Comparison of ENCODE assay signal across 20 cellular contexts in the genomic region with DNA sequence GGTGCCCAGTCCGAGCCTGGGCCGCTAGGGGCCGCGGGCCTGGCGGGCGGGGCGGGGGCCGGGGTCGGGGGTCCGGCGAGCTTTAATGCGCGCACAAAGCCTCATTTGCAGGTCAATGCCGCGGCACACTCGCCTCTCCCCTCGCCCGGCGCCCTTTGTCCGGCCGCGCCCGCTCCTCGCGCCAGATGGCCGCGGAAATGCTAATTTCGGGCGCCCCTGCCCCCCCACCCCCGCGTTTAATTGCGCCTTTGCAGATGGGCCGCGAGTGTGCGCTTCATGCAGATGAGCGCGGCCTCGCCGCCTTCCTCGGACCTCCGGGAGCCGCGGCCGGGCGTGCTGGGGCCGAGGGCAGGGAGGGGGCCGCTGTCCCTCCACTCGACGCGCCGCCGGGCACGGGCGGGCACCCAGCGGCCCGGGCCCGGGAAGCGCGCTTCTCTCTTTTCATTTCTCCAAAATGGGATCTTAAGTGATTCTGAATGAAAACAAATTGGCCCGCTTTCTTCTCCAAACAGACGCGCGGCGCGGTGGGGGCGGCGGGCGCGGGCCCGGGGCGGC. TPM values are rescaled to one million over a fixed set of nuclear protein-coding genes. Genes with fewer than 3 reads are reported as not detected.
A peak's percentile ranks its signal among the peaks of the same experiment; 100 is the strongest.
DNase-seq lines count a peak whose midpoint lies in the region; ATAC-seq, FAIRE-seq and TF ChIP-seq lines count a peak whose summit lies in the region.
"Had no signal": no experiment of that assay in that cellular context is flagged by ENCODE, and none has a peak within 500 bp of the region (broad histone marks: within the 10 kb centered on the region; RNA-seq: fewer than 3 reads in every experiment).

No MANE protein-coding gene starts in this region.

- no peaks in the 10 kb centered on the region for H3K9me1 ChIP-seq in endothelial cell of umbilical vein (replicated peaks; ENCODE audit: control insufficient read depth, extremely low read depth, insufficient read depth, low read length)

- TF ChIP-seq CTCF in endothelial cell of umbilical vein (IDR thresholded peaks at IDR 0.05; ENCODE audit: extremely low read depth in 1 of 2, insufficient read depth in 1 of 2, low read depth in 1 of 2, low read length in 2 of 2) (no peak), nephron progenitor cell (IDR thresholded peaks at IDR 0.05) (no peak), upper lobe of left lung (IDR thresholded peaks at IDR 0.05) (no peak), gastrocnemius medialis (IDR thresholded peaks at IDR 0.05 in 4 of 5, conservative IDR thresholded peaks at IDR 0.05 in 1 of 5) (no peak)

- no peak overlapping the region for H2AFZ ChIP-seq in endothelial cell of umbilical vein (ENCODE audit: low read depth, low read length)

- H3K4me3 ChIP-seq in endothelial cell of umbilical vein (replicated peaks in 1 of 3; ENCODE audit: insufficient read depth in 1 of 3, low read depth in 1 of 3, low read length in 3 of 3) (no peak overlapping the region), upper lobe of left lung (peak overlapping the region in 3 of 4 donors; percentile 25 to 35 (median 30)), gastrocnemius medialis (peak overlapping the region in 2 of 4 donors; percentile 36 to 39)

- dilution Hi-C loops in endothelial cell of umbilical vein (cut with MboI; ENCODE audit: extremely low pct_ligation_motif_present, low sequenced_read_pairs): no loop called here

- H3K36me3 ChIP-seq in endothelial cell of umbilical vein (ENCODE audit: control insufficient read depth in 2 of 2, extremely low read depth in 1 of 2, insufficient read depth in 2 of 2, low read length in 2 of 2): no peaks in the 10 kb centered on the region
- H3K36me3 ChIP-seq in upper lobe of left lung: no peaks in the 10 kb centered on the region
- no peaks in the 10 kb centered on the region for H3K36me3 ChIP-seq in gastrocnemius medialis

- no peak overlapping the region for H3K4me2 ChIP-seq in endothelial cell of umbilical vein (ENCODE audit: insufficient read depth, low read length)

- in situ Hi-C loops in gastrocnemius medialis (cut with MboI; ENCODE audit: low sequenced_read_pairs in 4 of 4): no loop called here

- POLR2A ChIA-PET in endothelial cell of umbilical vein (lab: Charles Lee): no interaction called here

- no peak overlapping the region for H3K27ac ChIP-seq in endothelial cell of umbilical vein (ENCODE audit: insufficient read depth, low read depth, low read length)
- peak overlapping the region in 1 of 4 donors; percentile 27 for H3K27ac ChIP-seq in upper lobe of left lung
- H3K27ac ChIP-seq in gastrocnemius medialis: no peak overlapping the region
- H3K27ac ChIP-seq: C4-2B had no signal

- H4K20me1 ChIP-seq in endothelial cell of umbilical vein (replicated peaks; ENCODE audit: control insufficient read depth, extremely low read depth, insufficient read depth, low read length): no peaks in the 10 kb centered on the region

- no peak overlapping the region for H3K27ac Mint-ChIP-seq in nephron progenitor cell
- H3K27ac Mint-ChIP-seq: dendritic cell treated with granulocyte-macrophage colony-stimulating factor and Interleukin-4, amounts not matched to agents 40 ng/mL and 50 ng/mL, for 4 days had no signal

- peaks cover 22% of the 10 kb centered on the region for H3K4me1 Mint-ChIP-seq in nephron progenitor cell

- no peaks in the 10 kb centered on the region for H3K36me3 Mint-ChIP-seq in nephron progenitor cell (ENCODE audit: low read depth)
- H3K36me3 Mint-ChIP-seq: naive thymus-derived CD8-positive, alpha-beta T cell had no signal

- no peak overlapping the region for H3K9ac ChIP-seq in endothelial cell of umbilical vein (replicated peaks; ENCODE audit: extremely low read depth, insufficient read depth, low read length)

- 0 to 1% methylated on average over 3 to 25 of the region's 71 CpGs for WGBS in upper lobe of left lung, 2 donors

- H3K27me3 ChIP-seq in endothelial cell of umbilical vein (ENCODE audit: control insufficient read depth in 2 of 2, insufficient read depth in 2 of 2, low read length in 2 of 2) (peaks cover 28 to 29% of the 10 kb centered on the region in 2 experiments), upper lobe of left lung (peaks cover 0 to 15% (median 6%) of the 10 kb centered on the region in 4 donors), gastrocnemius medialis (peaks cover 0 to 14% (median 13%) of the 10 kb centered on the region in 3 donors)

- no peaks in the 10 kb centered on the region for H3K79me2 ChIP-seq in endothelial cell of umbilical vein (ENCODE audit: control insufficient read depth, insufficient read depth, low read length)

- TF ChIP-seq POLR2A in endothelial cell of umbilical vein (IDR thresholded peaks at IDR 0.05; ENCODE audit: low read depth, low read length): no peak
- no peak for TF ChIP-seq POLR2A in upper lobe of left lung (IDR thresholded peaks at IDR 0.05)
- no peak for TF ChIP-seq POLR2A in gastrocnemius medialis (IDR thresholded peaks at IDR 0.05)

- no peak for ATAC-seq in upper lobe of left lung (ENCODE audit: low FRiP score in 2 of 2)
- no peak for ATAC-seq in gastrocnemius medialis
- ATAC-seq: naive thymus-derived CD8-positive, alpha-beta T cell had no signal

- H3K4me1 ChIP-seq in endothelial cell of umbilical vein (ENCODE audit: control insufficient read depth, extremely low read depth, insufficient read depth, low read length) (no peaks in the 10 kb centered on the region), upper lobe of left lung (peaks cover 10 to 19% (median 12%) of the 10 kb centered on the region in 4 donors), gastrocnemius medialis (peaks cover 0 to 4% of the 10 kb centered on the region in 2 donors)

- CTCF ChIA-PET in endothelial cell of umbilical vein (lab: Charles Lee): no interaction called here

- no TSS peak for BruUV-seq in endothelial cell of umbilical vein (replicated peaks; lab: Mats Ljungman, UMichigan)

- FAIRE-seq in endothelial cell of umbilical vein (lab: Jason Lieb, UNC): no peak
- FAIRE-seq: A204.1, H54 had no signal

- H3K27me3 Mint-ChIP-seq in nephron progenitor cell (ENCODE audit: low read depth, poor library complexity): peaks cover 25% of the 10 kb centered on the region

- peak; percentile 51 for DNase-seq in NCI-H748 (lab: John Stamatoyannopoulos, UW; ENCODE audit: unreplicated experiment)
- DNase-seq in NCI-H748 treated with DMSO at 0.1 percent for 48 hours (lab: John Stamatoyannopoulos, UW): no peak
- no peak for DNase-seq in endothelial cell of umbilical vein (ENCODE audit: low read depth, low spot score)
- peak; percentile 57 for DNase-seq in nephron progenitor cell
- peak in 1 of 2 donors; percentile 83 for DNase-seq in upper lobe of left lung
- no peak for DNase-seq in SHP77 (lab: John Stamatoyannopoulos, UW)
- DNase-seq in gastrocnemius medialis: no peak
- DNase-seq in NCI-H2171 (lab: John Stamatoyannopoulos, UW): no peak
- DNase-seq: activated CD4-positive, CD25-positive, alpha-beta regulatory T cell; activated gamma-delta T cell; DND-41; naive thymus-derived CD8-positive, alpha-beta T cell; NCI-H1105; NCI-H226; NK-92 treated with Interleukin-12 subunit alpha and Interleukin-12 subunit beta, amount 100 ng/mL, for 24 hours; T-helper 2 cell had no signal

- intact Hi-C loops in endothelial cell of umbilical vein (cut with micrococcal nuclease): no loop called here
- intact Hi-C loops in gastrocnemius medialis (cut with DNase I; ENCODE audit: low total_unique reads): no loop called here

- no peak overlapping the region for H3K4me3 Mint-ChIP-seq in nephron progenitor cell
- H3K4me3 Mint-ChIP-seq: dendritic cell treated with granulocyte-macrophage colony-stimulating factor and Interleukin-4, amounts not matched to agents 40 ng/mL and 50 ng/mL, for 4 days; naive thymus-derived CD8-positive, alpha-beta T cell had no signal

- H3K9me3 ChIP-seq in endothelial cell of umbilical vein (replicated peaks; ENCODE audit: control insufficient read depth, insufficient read depth, low read length): no peaks in the 10 kb centered on the region
- H3K9me3 ChIP-seq in upper lobe of left lung: no peaks in the 10 kb centered on the region
- H3K9me3 ChIP-seq in gastrocnemius medialis: no peaks in the 10 kb centered on the region

- H3K9me3 Mint-ChIP-seq in nephron progenitor cell: no peaks in the 10 kb centered on the region
- H3K9me3 Mint-ChIP-seq: dendritic cell treated with granulocyte-macrophage colony-stimulating factor and Interleukin-4, amounts not matched to agents 40 ng/mL and 50 ng/mL, for 4 days had no signal

- TF ChIP-seq EP300 in upper lobe of left lung (IDR thresholded peaks at IDR 0.05): no peak

TF ChIP-seq in endothelial cell of umbilical vein, 7 proteins besides CTCF, POLR2A, EP300 and RAD21:
- TF ChIP-seq GATA2 (IDR thresholded peaks at IDR 0.05; ENCODE audit: insufficient read depth, insufficient read length, low read depth, low read length) (no peak), EZH2 (IDR thresholded peaks at IDR 0.05; ENCODE audit: borderline replicate concordance, low read depth, low read length, severe bottlenecking) (peak; percentile 77)

RNA-seq across cellular contexts. Expression of a gene that starts 23.1 kb away (rescaled TPM):
- total RNA-seq in endothelial cell of umbilical vein: 5.2 and 9.0 TPM in 2 replicates
- 4.1 and 6.6 TPM in 2 replicates for polyA plus RNA-seq in endothelial cell of umbilical vein
- 1.6 and 2.5 TPM in 2 replicates for polyA plus RNA-seq in endothelial cell of umbilical vein (2011; cell fraction: cytosol; rRNA removed)
- 1.9 TPM in 2 replicates for polyA plus RNA-seq in endothelial cell of umbilical vein (2011; cell fraction: nucleus; rRNA removed)
- polyA plus RNA-seq in endothelial cell of umbilical vein (2012): 0.99 and 2.3 TPM in 2 replicates
- polyA minus RNA-seq in endothelial cell of umbilical vein: 1.4 and 2.4 TPM in 2 replicates
- 55.3 TPM for polyA minus RNA-seq in endothelial cell of umbilical vein (2011; cell fraction: cytosol; rRNA and poly(A)+ RNA removed)
- polyA minus RNA-seq in endothelial cell of umbilical vein (2011; cell fraction: nucleus; rRNA and poly(A)+ RNA removed): 0.63 and 2.2 TPM in 2 replicates
- total RNA-seq in upper lobe of left lung: 10 to 100 TPM; 23.4 to 71.9 (median 33.6) TPM
- 10 to 100 TPM; 22.0 to 56.9 (median 38.5) TPM for total RNA-seq in gastrocnemius medialis

Comparison
In these comparisons a context has a peak if more than half of its experiments do, and no peak if none do; other contexts are left out.
1. DNase-seq: peak in NCI-H748 (single experiment) and nephron progenitor cell (single experiment); none in NCI-H748 treated with DMSO at 0.1 percent for 48 hours (single experiment), endothelial cell of umbilical vein (single experiment), SHP77 (0 of 2), gastrocnemius medialis (0 of 2) and NCI-H2171 (single experiment).
2. H3K4me3 ChIP-seq: peak in upper lobe of left lung (3 of 4); none in endothelial cell of umbilical vein (0 of 3).